Comparison of ENCODE assay signal across 22 cellular contexts in the genomic region with DNA sequence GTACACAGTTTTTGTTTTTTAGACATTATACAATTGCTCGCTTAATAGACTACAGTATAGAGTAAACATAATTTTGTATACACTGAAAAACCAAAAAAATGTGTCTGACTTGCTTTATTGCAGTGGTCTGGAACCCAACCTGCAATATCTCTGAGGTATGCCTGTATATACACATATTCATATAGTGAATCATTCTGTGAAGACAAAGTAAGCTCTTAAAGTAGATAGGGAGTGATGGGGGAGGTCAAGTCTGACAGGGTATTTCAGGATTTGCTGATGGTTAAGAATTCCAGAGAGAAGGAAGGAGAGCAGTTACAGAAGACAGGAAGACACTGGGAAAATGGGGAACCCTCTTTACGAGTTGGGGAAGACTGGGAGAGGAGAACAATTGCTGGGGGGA.
A peak's percentile ranks its signal among the peaks of the same experiment; 100 is the strongest.
DNase-seq lines count a peak whose midpoint lies in the region; FAIRE-seq and TF ChIP-seq lines count a peak whose summit lies in the region.
"Had no signal": no experiment of that assay in that cellular context is flagged by ENCODE, and none has a peak within 500 bp of the region (broad histone marks: within the 10 kb centered on the region; RNA-seq: fewer than 3 reads in every experiment).

No MANE protein-coding gene starts in this region.

- no peaks in the 10 kb centered on the region for H3K79me2 ChIP-seq in astrocyte (ENCODE audit: insufficient read depth, low read length)

- H3K4me3 Mint-ChIP-seq in astrocyte (ENCODE audit: unreplicated experiment): no peak overlapping the region
- H3K4me3 Mint-ChIP-seq: CD4-positive, CD25-positive, alpha-beta regulatory T cell had no signal

- H3K36me3 ChIP-seq in astrocyte (ENCODE audit: insufficient read depth, low read length): no peaks in the 10 kb centered on the region
- no peaks in the 10 kb centered on the region for H3K36me3 ChIP-seq in testis (ENCODE audit: low read depth, missing control alignments)
- H3K36me3 ChIP-seq in thyroid gland: no peaks in the 10 kb centered on the region

- TF ChIP-seq POLR2A in testis (IDR thresholded peaks at IDR 0.05) (no peak), thyroid gland (IDR thresholded peaks at IDR 0.05) (no peak)

- H3K4me1 ChIP-seq in astrocyte (ENCODE audit: insufficient read depth, low read length) (no peaks in the 10 kb centered on the region), testis (no peaks in the 10 kb centered on the region), thyroid gland (no peaks in the 10 kb centered on the region)

- DNase-seq in ELR (ENCODE audit: low read depth) (peak; percentile 2), M059J (ENCODE audit: low read depth) (peak; percentile 8), astrocyte (ENCODE audit: low read depth) (no peak), urothelium cell line (ENCODE audit: low spot score) (peak; percentile 30), NCI-H2227 (lab: John Stamatoyannopoulos, UW; ENCODE audit: unreplicated experiment) (no peak), testis (no peak), thyroid gland (no peak)
- DNase-seq: CD4-positive, CD25-positive, alpha-beta regulatory T cell; DMS153; DND-41; H7; NCI-H1092; NCI-H1417 treated with DMSO at 0.1 percent for 48 hours; NCI-H1694 treated with DMSO at 0.1 percent for 48 hours; NCI-H2081; NCI-H446; NCI-H524 treated with DMSO at 0.1 percent for 48 hours; NCI-H774; SHP77 had no signal

- H3K4me3 ChIP-seq in astrocyte (ENCODE audit: insufficient read depth, low read depth, low read length) (no peak overlapping the region), testis (no peak overlapping the region), thyroid gland (replicated peaks in 1 of 3) (no peak overlapping the region)
- H3K4me3 ChIP-seq: SK-N-MC had no signal

- no peak overlapping the region for H2AFZ ChIP-seq in astrocyte (ENCODE audit: low read depth, low read length)

- intact Hi-C loops in testis (cut with DNase I; ENCODE audit: low total_unique reads) (no loop called here), thyroid gland (cut with DNase I) (no loop called here)

- TF ChIP-seq CTCF in astrocyte (IDR thresholded peaks at IDR 0.05; ENCODE audit: insufficient read depth, low read depth, low read length) (no peak), testis (IDR thresholded peaks at IDR 0.05) (no peak), thyroid gland (IDR thresholded peaks at IDR 0.05) (no peak)

- no peak overlapping the region for H3K4me2 ChIP-seq in astrocyte (ENCODE audit: low read length)

- H4K20me1 ChIP-seq in astrocyte (ENCODE audit: insufficient read depth, low read length): no peaks in the 10 kb centered on the region

- H3K27me3 ChIP-seq in astrocyte (ENCODE audit: insufficient read depth, low read length) (no peaks in the 10 kb centered on the region), testis (no peaks in the 10 kb centered on the region), thyroid gland (no peaks in the 10 kb centered on the region)

- no peaks in the 10 kb centered on the region for H3K9me3 ChIP-seq in astrocyte (ENCODE audit: insufficient read depth, low read depth, low read length)
- no peaks in the 10 kb centered on the region for H3K9me3 ChIP-seq in testis
- no peaks in the 10 kb centered on the region for H3K9me3 ChIP-seq in thyroid gland

- no peaks in the 10 kb centered on the region for H3K27me3 Mint-ChIP-seq in astrocyte (ENCODE audit: low read depth, unreplicated experiment)
- H3K27me3 Mint-ChIP-seq: CD4-positive, CD25-positive, alpha-beta regulatory T cell had no signal

- H3K4me1 Mint-ChIP-seq in astrocyte (ENCODE audit: low read depth, unreplicated experiment): peaks cover 14% of the 10 kb centered on the region
- H3K4me1 Mint-ChIP-seq: CD4-positive, CD25-positive, alpha-beta regulatory T cell had no signal

- H3K9ac ChIP-seq in astrocyte (ENCODE audit: low read length): no peak overlapping the region

- no peaks in the 10 kb centered on the region for H3K9me3 Mint-ChIP-seq in astrocyte (ENCODE audit: unreplicated experiment)

- no peak for FAIRE-seq in astrocyte (lab: Jason Lieb, UNC)
- no peak for FAIRE-seq in urothelium cell line (lab: Jason Lieb, UNC)
- FAIRE-seq: GM18507 had no signal

- 77 to 87% methylated on average over 2 of the region's 2 CpGs for WGBS in testis, 2 donors
- 77 to 84% methylated on average over 2 of the region's 2 CpGs for WGBS in thyroid gland, 2 donors

- no peak overlapping the region for H3K27ac ChIP-seq in astrocyte (ENCODE audit: low read depth, low read length)
- H3K27ac ChIP-seq in testis: no peak overlapping the region
- no peak overlapping the region for H3K27ac ChIP-seq in thyroid gland
- H3K27ac ChIP-seq: RWPE1 had no signal

- H3K27ac Mint-ChIP-seq in astrocyte (ENCODE audit: unreplicated experiment): peak overlapping the region; percentile 58
- H3K27ac Mint-ChIP-seq: CD4-positive, CD25-positive, alpha-beta regulatory T cell had no signal

- H3K36me3 Mint-ChIP-seq in astrocyte (ENCODE audit: low read depth, unreplicated experiment): no peaks in the 10 kb centered on the region
- H3K36me3 Mint-ChIP-seq: CD4-positive, CD25-positive, alpha-beta regulatory T cell had no signal

Comparison
In these comparisons a context has a peak if more than half of its experiments do, and no peak if none do; other contexts are left out.
1. DNase-seq: peak in ELR (single experiment), M059J (single experiment) and urothelium cell line (single experiment); none in astrocyte (single experiment), NCI-H2227 (single experiment), testis (single experiment) and thyroid gland (0 of 2).